In the genomic region with DNA sequence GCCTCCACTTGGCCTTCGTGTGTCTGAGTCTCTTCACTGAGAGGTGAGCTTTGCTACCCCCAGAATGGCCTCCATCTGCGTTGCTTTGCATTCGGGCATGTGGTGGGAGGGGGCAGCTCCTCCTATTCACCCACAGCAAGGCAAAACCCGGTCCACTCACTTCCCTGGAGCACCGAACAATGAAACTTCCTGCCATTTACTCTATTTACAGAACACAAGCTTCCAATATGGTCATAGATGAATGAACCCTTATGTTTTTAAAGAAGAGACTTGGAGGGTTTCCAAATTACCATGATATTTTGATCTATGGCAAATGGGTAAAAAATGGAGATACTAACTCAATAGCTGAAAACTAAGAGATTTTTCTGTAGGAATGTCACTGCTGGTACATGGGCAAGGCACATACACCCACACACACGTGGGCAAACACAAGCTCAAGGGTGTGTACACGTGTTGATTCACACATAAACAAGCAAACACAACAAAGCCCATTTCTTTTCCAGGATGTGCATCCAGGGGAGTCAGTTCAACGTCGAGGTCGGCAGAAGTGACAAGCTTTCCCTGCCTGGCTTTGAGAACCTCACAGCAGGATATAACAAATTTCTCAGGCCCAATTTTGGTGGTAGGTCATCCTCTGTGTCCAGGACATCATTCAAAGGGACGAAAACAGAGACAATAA, we compare ENCODE assay signal across 28 cellular contexts. TPM values are rescaled to one million over a fixed set of nuclear protein-coding genes. Genes with fewer than 3 reads are reported as not detected.
DNase-seq lines count a peak whose midpoint lies in the region; ATAC-seq and TF ChIP-seq lines count a peak whose summit lies in the region.
"Had no signal": no experiment of that assay in that cellular context is flagged by ENCODE, and none has a peak within 500 bp of the region (broad histone marks: within the 10 kb centered on the region; RNA-seq: fewer than 3 reads in every experiment).

No MANE protein-coding gene starts in this region.

- H3K27ac ChIP-seq in VCaP (peak overlapping the region; percentile 36), parathyroid adenoma (no peak overlapping the region)
- H3K27ac ChIP-seq: thoracic aorta, uterus had no signal

- intact Hi-C loops in cardiac septum (cut with DNase I): no loop called here
- intact Hi-C loops in Right ventricle myocardium superior (cut with DNase I): no loop called here

- no peak for ATAC-seq in Right ventricle myocardium superior (ENCODE audit: poor library complexity)
- ATAC-seq: activated CD8-positive, alpha-beta T cell treated with anti-CD3 and anti-CD28 coated beads for 36 hours; activated T-helper 17 cell treated with anti-CD3 and anti-CD28 coated beads, Interleukin-2, amount 50 U/mL, for 72 hours; left colon; Panc1 had no signal

- H3K79me2 ChIP-seq in parathyroid adenoma: no peaks in the 10 kb centered on the region

- H3K27me3 ChIP-seq in parathyroid adenoma (ENCODE audit: control insufficient read depth, insufficient read depth, low read length): no peaks in the 10 kb centered on the region
- H3K27me3 ChIP-seq: adrenal gland, uterus had no signal

- H2AFZ ChIP-seq in parathyroid adenoma: peak overlapping the region; percentile 8

- H3K4me1 ChIP-seq in parathyroid adenoma: peaks cover 12% of the 10 kb centered on the region
- H3K4me1 ChIP-seq: adrenal gland, uterus had no signal

- no peaks in the 10 kb centered on the region for H3K36me3 ChIP-seq in parathyroid adenoma (ENCODE audit: control insufficient read depth, insufficient read depth, low read length)
- H3K36me3 ChIP-seq: adrenal gland, thoracic aorta, uterus had no signal

- no peak overlapping the region for H3K4me2 ChIP-seq in parathyroid adenoma (ENCODE audit: low read length)

- no peak overlapping the region for H3K4me3 ChIP-seq in parathyroid adenoma (ENCODE audit: low read depth, low read length)
- H3K4me3 ChIP-seq: adrenal gland, thoracic aorta, uterus had no signal

- TF ChIP-seq CTCF in VCaP (conservative IDR thresholded peaks at IDR 0.05) (no peak), parathyroid adenoma (IDR thresholded peaks at IDR 0.05) (no peak)

- H3K9ac ChIP-seq in parathyroid adenoma: no peak overlapping the region

- DNase-seq in cardiac septum (ENCODE audit: low spot score) (peak; percentile 64), Right ventricle myocardium superior (no peak), NCI-H1694 (lab: John Stamatoyannopoulos, UW) (peak; percentile 19), RPMI8226 (no peak), NCI-H2081 treated with DMSO at 0.1 percent for 48 hours (lab: John Stamatoyannopoulos, UW) (no peak)
- DNase-seq: ACHN; activated CD8-positive, alpha-beta T cell treated with anti-CD3 and anti-CD28 coated beads for 36 hours; activated naive CD4-positive, alpha-beta T cell treated with anti-CD3 and anti-CD28 coated beads, Interleukin-2, amount 10 ng/mL, durations not matched to agents 7 days and 5 days; CD4-positive, alpha-beta memory T cell; cerebellar nuclear complex; H7; immature natural killer cell; left colon; NCI-H1436; NCI-H526; nephron progenitor cell; SIG-M5; stimulated activated CD4-positive, alpha-beta T cell treated with anti-CD3 and anti-CD28 coated beads, Interleukin-1b, Interleukin-23, amount 100 ng/mL, for 48 hours; uterus had no signal

- H3K9me3 ChIP-seq in parathyroid adenoma (ENCODE audit: control insufficient read depth, low read length): no peaks in the 10 kb centered on the region
- H3K9me3 ChIP-seq: adrenal gland, thoracic aorta, uterus had no signal

RNA-seq across cellular contexts. Expression of gene GABRP, which starts 5.2 kb away (rescaled TPM):
- total RNA-seq in cardiac septum (0.30 TPM), Right ventricle myocardium superior (0.13 TPM)
- total RNA-seq: activated CD8-positive, alpha-beta T cell treated with anti-CD3 and anti-CD28 coated beads for 36 hours; activated T-helper 17 cell treated with anti-CD3 and anti-CD28 coated beads, Interleukin-2, amount 50 U/mL, for 72 hours; B cell; CD4-positive, alpha-beta memory T cell; fibroblast of lung; G401; thoracic aorta had no signal

Comparison
In these comparisons a context has a peak if more than half of its experiments do, and no peak if none do; other contexts are left out.
1. DNase-seq: peak in cardiac septum (single experiment) and NCI-H1694 (single experiment); none in Right ventricle myocardium superior (single experiment), RPMI8226 (single experiment) and NCI-H2081 treated with DMSO at 0.1 percent for 48 hours (single experiment).